Comparison of ENCODE assay signal across 12 cellular contexts in genomic region chr3:66236281-66236680, GRCh38. TPM values are rescaled to one million over a fixed set of nuclear protein-coding genes. Genes with fewer than 3 reads are reported as not detected.
DNase-seq lines count a peak whose midpoint lies in the region; ATAC-seq and TF ChIP-seq lines count a peak whose summit lies in the region.
"Had no signal": no experiment of that assay in that cellular context is flagged by ENCODE, and none has a peak within 500 bp of the region (broad histone marks: within the 10 kb centered on the region; RNA-seq: fewer than 3 reads in every experiment).

No MANE protein-coding gene starts in this region.

- peaks cover 3% of the 10 kb centered on the region for H3K79me2 ChIP-seq in osteoblast (ENCODE audit: insufficient read depth, low read length)

- H3K4me3 Mint-ChIP-seq in CD4-positive, alpha-beta memory T cell, result no peak overlapping the region
- no peak overlapping the region for H3K4me3 Mint-ChIP-seq in CD8-positive, alpha-beta T cell

- no peaks in the 10 kb centered on the region for H3K36me3 ChIP-seq in osteoblast (ENCODE audit: insufficient read depth, low read length)
- no peaks in the 10 kb centered on the region for H3K36me3 ChIP-seq in CD4-positive, alpha-beta memory T cell (ENCODE audit: insufficient read depth, low read length)
- H3K36me3 ChIP-seq in CD8-positive, alpha-beta T cell (ENCODE audit: insufficient read depth, low read length), result no peaks in the 10 kb centered on the region

- H3K36me3 Mint-ChIP-seq in CD4-positive, alpha-beta memory T cell, result peaks cover 35 to 40% of the 10 kb centered on the region in 2 donors
- H3K36me3 Mint-ChIP-seq in CD8-positive, alpha-beta T cell, result peaks cover 55% of the 10 kb centered on the region

- POLR2A ChIA-PET in CD4-positive, alpha-beta memory T cell (lab: Charles Lee; ENCODE audit: partially characterized antibody), result interaction anchor here (0.6 to 2.0 kb wide), 2 partner anchors 15 to 584 kb away, joined by 3 to 5 read pairs; partner anchors contain the start of gene SLC25A26
- POLR2A ChIA-PET in CD8-positive, alpha-beta T cell (lab: Charles Lee), result interaction anchor here (0.6 kb wide), 1 partner anchor 569 kb away, joined by 3 read pairs; no protein-coding TSS in a partner anchor

- no peak overlapping the region for H3K27ac ChIP-seq in osteoblast (ENCODE audit: low read depth, low read length)
- H3K27ac ChIP-seq in CD4-positive, alpha-beta memory T cell (ENCODE audit: low read depth, low read length), result no peak overlapping the region
- H3K27ac ChIP-seq in CD8-positive, alpha-beta T cell (ENCODE audit: low read depth, low read length), result no peak overlapping the region
- H3K27ac ChIP-seq: A549 had no signal

- DNase-seq in NCI-H146 (lab: John Stamatoyannopoulos, UW), result peak; percentile 0
- no peak for DNase-seq in NCI-H146 treated with DMSO at 0.1 percent for 48 hours (lab: John Stamatoyannopoulos, UW; ENCODE audit: unreplicated experiment)
- DNase-seq in NB4 (ENCODE audit: low read depth), result peak; percentile 11
- peak; percentile 15 for DNase-seq in dermis blood vessel endothelial cell
- no peak for DNase-seq in osteoblast (ENCODE audit: insufficient read length, low spot score, missing footprints)
- DNase-seq in CD4-positive, alpha-beta memory T cell, result no peak
- no peak for DNase-seq in CD8-positive, alpha-beta T cell
- no peak for DNase-seq in T-helper 1 cell
- DNase-seq: HCEC 1CT; NCI-H1105 treated with DMSO at 0.1 percent for 48 hours; NK-92 treated with Interleukin-12 subunit alpha and Interleukin-12 subunit beta, amount 100 ng/mL, for 24 hours had no signal

- no peak overlapping the region for H3K27ac Mint-ChIP-seq in CD4-positive, alpha-beta memory T cell
- no peak overlapping the region for H3K27ac Mint-ChIP-seq in CD8-positive, alpha-beta T cell

- no peaks in the 10 kb centered on the region for H3K9me3 ChIP-seq in osteoblast (ENCODE audit: low read depth, low read length)
- peaks cover 0 to 5% of the 10 kb centered on the region in 2 donors for H3K9me3 ChIP-seq in CD4-positive, alpha-beta memory T cell (ENCODE audit: control insufficient read depth in 1 of 2, low read length in 2 of 2)
- H3K9me3 ChIP-seq in CD8-positive, alpha-beta T cell (ENCODE audit: low read length), result peaks cover 11% of the 10 kb centered on the region

- CTCF ChIA-PET in CD4-positive, alpha-beta memory T cell (lab: Charles Lee; ENCODE audit: partially characterized antibody), result interaction anchor here (1.1 to 1.4 kb wide), 3 partner anchors 15 to 588 kb away, joined by 3 to 4 read pairs (median 3); no protein-coding TSS in a partner anchor
- CTCF ChIA-PET in CD8-positive, alpha-beta T cell (lab: Charles Lee), result interaction anchor here (2.0 kb wide), 1 partner anchor 18 kb away, joined by 8 read pairs; no protein-coding TSS in a partner anchor

- H3K4me1 Mint-ChIP-seq in CD4-positive, alpha-beta memory T cell, result peaks cover 16 to 30% (median 19%) of the 10 kb centered on the region in 4 donors
- peaks cover 21% of the 10 kb centered on the region for H3K4me1 Mint-ChIP-seq in CD8-positive, alpha-beta T cell (ENCODE audit: low read depth)

- peaks cover 0 to 21% (median 17%) of the 10 kb centered on the region in 8 donors for H3K9me3 Mint-ChIP-seq in CD4-positive, alpha-beta memory T cell
- peaks cover 22% of the 10 kb centered on the region for H3K9me3 Mint-ChIP-seq in CD8-positive, alpha-beta T cell

- H3K4me1 ChIP-seq in osteoblast (ENCODE audit: insufficient read depth, low read length), result no peaks in the 10 kb centered on the region
- no peaks in the 10 kb centered on the region for H3K4me1 ChIP-seq in CD4-positive, alpha-beta memory T cell (ENCODE audit: insufficient read depth, low read length)
- no peaks in the 10 kb centered on the region for H3K4me1 ChIP-seq in CD8-positive, alpha-beta T cell (ENCODE audit: insufficient read depth, low read length)
- H3K4me1 ChIP-seq: A549 had no signal

- no peaks in the 10 kb centered on the region for H3K27me3 ChIP-seq in osteoblast (ENCODE audit: insufficient read depth, low read length)
- H3K27me3 ChIP-seq in CD4-positive, alpha-beta memory T cell (ENCODE audit: insufficient read depth, low read length), result no peaks in the 10 kb centered on the region
- no peaks in the 10 kb centered on the region for H3K27me3 ChIP-seq in CD8-positive, alpha-beta T cell (ENCODE audit: insufficient read depth, low read length)

- no peak overlapping the region for H3K4me3 ChIP-seq in NB4 (ENCODE audit: low read depth, low read length)
- H3K4me3 ChIP-seq in osteoblast (ENCODE audit: insufficient read depth, low read length), result no peak overlapping the region
- H3K4me3 ChIP-seq in CD4-positive, alpha-beta memory T cell (ENCODE audit: low read length in 2 of 2), result no peak overlapping the region
- no peak overlapping the region for H3K4me3 ChIP-seq in CD8-positive, alpha-beta T cell (ENCODE audit: low read depth, low read length)
- H3K4me3 ChIP-seq: A549 had no signal

- peaks cover 5% of the 10 kb centered on the region for H4K20me1 ChIP-seq in osteoblast (ENCODE audit: insufficient read depth, low read length)

- no peaks in the 10 kb centered on the region for H3K27me3 Mint-ChIP-seq in CD4-positive, alpha-beta memory T cell
- H3K27me3 Mint-ChIP-seq in CD8-positive, alpha-beta T cell (ENCODE audit: low read depth), result no peaks in the 10 kb centered on the region

- no peak for TF ChIP-seq POLR2A in NB4 (IDR thresholded peaks at IDR 0.05; ENCODE audit: extremely low read depth, insufficient read length)

- no peak overlapping the region for H3K4me2 ChIP-seq in osteoblast (ENCODE audit: insufficient read depth, low read length)
- H3K4me2 ChIP-seq: A549 had no signal

- ATAC-seq in CD8-positive, alpha-beta T cell, result no peak
- ATAC-seq: A549 had no signal

- intact Hi-C loops in CD4-positive, alpha-beta memory T cell (cut with micrococcal nuclease), result no loop called here
- intact Hi-C loops in CD8-positive, alpha-beta T cell (cut with DNase I, micrococcal nuclease), result no loop called here

- H2AFZ ChIP-seq in osteoblast (ENCODE audit: low read length), result no peak overlapping the region

- TF ChIP-seq CTCF in NB4 (IDR thresholded peaks at IDR 0.05; ENCODE audit: low read depth, low read length), result no peak
- peak; percentile 34 for TF ChIP-seq CTCF in osteoblast (IDR thresholded peaks at IDR 0.05; ENCODE audit: extremely low read depth, low read depth, low read length)
- no peak for TF ChIP-seq CTCF in CD8-positive, alpha-beta T cell (IDR thresholded peaks at IDR 0.05)

RNA-seq across cellular contexts. Expression of gene SLC25A26, which starts 15.5 kb away (rescaled TPM):
- total RNA-seq in dermis blood vessel endothelial cell (17.5 and 20.8 TPM in 2 replicates), osteoblast (26.1 and 31.2 TPM in 2 replicates)
- total RNA-seq in CD4-positive, alpha-beta memory T cell, result 10 to 100 TPM; 18.9 to 21.1 TPM
- 10 to 100 TPM; 37.0 to 58.1 TPM for polyA plus RNA-seq in CD4-positive, alpha-beta memory T cell
- 10 to 100 TPM; 32.0 to 37.4 TPM for total RNA-seq in CD8-positive, alpha-beta T cell

Comparison
In these comparisons a context has a peak if more than half of its experiments do, and no peak if none do; other contexts are left out.
1. DNase-seq: peak in NCI-H146 (single experiment), NB4 (single experiment) and dermis blood vessel endothelial cell (single experiment); none in NCI-H146 treated with DMSO at 0.1 percent for 48 hours (single experiment), osteoblast (single experiment), CD4-positive, alpha-beta memory T cell (0 of 5), CD8-positive, alpha-beta T cell (0 of 7) and T-helper 1 cell (0 of 5).